ENCODE assay signal across 19 cellular contexts in the genomic region with DNA sequence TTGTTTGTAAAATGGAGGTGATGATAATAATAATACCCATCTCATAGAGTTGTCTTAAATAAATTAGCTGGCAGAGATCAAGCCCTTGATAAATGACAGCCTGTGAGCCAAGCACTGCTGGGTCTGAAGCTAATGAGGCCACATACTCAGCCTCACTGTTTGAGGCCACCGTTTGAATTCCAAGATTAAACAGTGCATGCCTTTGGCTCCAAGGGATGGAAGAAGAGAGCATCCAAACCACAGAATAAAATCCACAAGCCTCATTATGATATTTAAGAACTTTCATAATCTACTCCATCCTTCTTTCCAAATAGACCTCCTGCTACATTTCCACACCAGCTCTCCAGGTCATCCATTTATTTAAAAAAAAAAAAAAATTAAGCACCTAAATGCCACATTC.
"Had no signal": no experiment of that assay in that cellular context is flagged by ENCODE, and none has a peak within 500 bp of the region (broad histone marks: within the 10 kb centered on the region; RNA-seq: fewer than 3 reads in every experiment).

No MANE protein-coding gene starts in this region.

- H3K4me3 ChIP-seq: lung, transverse colon, vagina had no signal

- ATAC-seq: left lobe of liver; stimulated activated naive CD8-positive, alpha-beta T cell treated with anti-CD3 and anti-CD28 coated beads, Interleukin-15, Interleukin-2, amounts not matched to agents 100 U/mL and 50 U/mL, for 24 hours had no signal

- DNase-seq: activated B cell treated with CpG ODN at 0.5 μM for 24 hours; activated CD4-positive, alpha-beta memory T cell treated with anti-CD3 and anti-CD28 coated beads for 36 hours; activated CD4-positive, alpha-beta T cell treated with anti-CD3 and anti-CD28 coated beads for 4 hours; activated naive CD8-positive, alpha-beta T cell treated with anti-CD3 and anti-CD28 coated beads, Interleukin-2, amount 10 ng/mL, durations not matched to agents 7 days and 5 days; effector memory CD4-positive, alpha-beta T cell; head of caudate nucleus; kidney; retina; stimulated activated CD4-positive, alpha-beta T cell treated with anti-CD3 and anti-CD28 coated beads, Interleukin-12 subunit alpha, Interleukin-12 subunit beta, amount 100 ng/mL, for 4 hours; stimulated activated CD4-positive, alpha-beta T cell treated with anti-CD3 and anti-CD28 coated beads, Interleukin-1b, Interleukin-23, amount 100 ng/mL, for 48 hours; stimulated activated CD8-positive, alpha-beta memory T cell treated with anti-CD3 and anti-CD28 coated beads, Interleukin-4, amount 100 ng/mL, for 48 hours; stimulated activated naive CD8-positive, alpha-beta T cell treated with anti-CD3 and anti-CD28 coated beads, Interleukin-15, Interleukin-2, amounts not matched to agents 100 U/mL and 50 U/mL, for 24 hours; transverse colon had no signal

- H3K4me1 Mint-ChIP-seq: activated B cell treated with CpG ODN at 0.5 μM for 24 hours, mesothelial cell of epicardium, neural crest cell had no signal

- H3K27me3 ChIP-seq: transverse colon, vagina had no signal

- H3K4me3 Mint-ChIP-seq: activated B cell treated with CpG ODN at 0.5 μM for 24 hours; activated CD4-positive, alpha-beta memory T cell treated with anti-CD3 and anti-CD28 coated beads for 36 hours; activated naive CD8-positive, alpha-beta T cell treated with anti-CD3 and anti-CD28 coated beads, Interleukin-2, amount 10 ng/mL, durations not matched to agents 7 days and 5 days; dendritic cell treated with granulocyte-macrophage colony-stimulating factor and Interleukin-4, amounts not matched to agents 40 ng/mL and 50 ng/mL, for 4 days; mesothelial cell of epicardium; neural crest cell had no signal

- H3K9me3 ChIP-seq: transverse colon, vagina had no signal

- H3K36me3 Mint-ChIP-seq: activated naive CD8-positive, alpha-beta T cell treated with anti-CD3 and anti-CD28 coated beads, Interleukin-2, amount 10 ng/mL, durations not matched to agents 7 days and 5 days; mesothelial cell of epicardium had no signal

- H3K27ac ChIP-seq: transverse colon, vagina had no signal

- H3K27ac Mint-ChIP-seq: activated B cell treated with CpG ODN at 0.5 μM for 24 hours; activated CD4-positive, alpha-beta memory T cell treated with anti-CD3 and anti-CD28 coated beads for 36 hours; activated naive CD8-positive, alpha-beta T cell treated with anti-CD3 and anti-CD28 coated beads, Interleukin-2, amount 10 ng/mL, durations not matched to agents 7 days and 5 days; dendritic cell treated with granulocyte-macrophage colony-stimulating factor and Interleukin-4, amounts not matched to agents 40 ng/mL and 50 ng/mL, for 4 days; mesothelial cell of epicardium had no signal

- H3K9me3 Mint-ChIP-seq: activated CD4-positive, alpha-beta memory T cell treated with anti-CD3 and anti-CD28 coated beads for 36 hours; dendritic cell treated with granulocyte-macrophage colony-stimulating factor and Interleukin-4, amounts not matched to agents 40 ng/mL and 50 ng/mL, for 4 days; neural crest cell had no signal

- H3K27me3 Mint-ChIP-seq: activated B cell treated with CpG ODN at 0.5 μM for 24 hours; activated CD4-positive, alpha-beta memory T cell treated with anti-CD3 and anti-CD28 coated beads for 36 hours had no signal
